Comparison of ENCODE assay signal across 28 cellular contexts in genomic region chr1:31883357-31883942, GRCh38.
"Had no signal": no experiment of that assay in that cellular context is flagged by ENCODE, and none has a peak within 500 bp of the region (broad histone marks: within the 10 kb centered on the region; RNA-seq: fewer than 3 reads in every experiment).

No MANE protein-coding gene starts in this region.

- H3K27me3 ChIP-seq: brain microvascular endothelial cell, SJSA1 had no signal

- H3K36me3 ChIP-seq: brain microvascular endothelial cell, SJSA1 had no signal

- ATAC-seq: activated T-cell treated with anti-CD3 and anti-CD28 coated beads, Interleukin-2, amount 50 U/mL, for 4 hours; WTC11 had no signal

- H3K27ac ChIP-seq: brain microvascular endothelial cell, PC-9, SJSA1 had no signal

- H3K27ac Mint-ChIP-seq: activated CD4-positive, alpha-beta memory T cell treated with anti-CD3 and anti-CD28 coated beads for 36 hours; activated naive CD8-positive, alpha-beta T cell treated with anti-CD3 and anti-CD28 coated beads for 36 hours; activated T-helper 1 cell treated with anti-CD3 and anti-CD28 coated beads, Interleukin-12 subunit alpha, Interleukin-12 subunit beta, Interleukin-2, Interleukin-4 antibody, amounts not matched to agents 30 ng/mL and 10 ng/mL and 1 ng/mL, durations not matched to agents 14 hours and 24 hours and 36 hours; T-helper 1 cell treated with Interleukin-12 subunit alpha and Interleukin-12 subunit beta and Interleukin-4 antibody, amounts not matched to agents 30 μg/mL and 1 μg/mL, for 36 hours; T-helper 2 cell treated with Interferon-gamma antibody and Interleukin-4, amounts not matched to agents 5 μg/mL and 100 μg/mL, for 36 hours; WTC11 had no signal

- H3K9me3 Mint-ChIP-seq: activated CD4-positive, alpha-beta memory T cell treated with anti-CD3 and anti-CD28 coated beads for 36 hours; activated naive CD8-positive, alpha-beta T cell treated with anti-CD3 and anti-CD28 coated beads for 36 hours; activated T-cell treated with anti-CD3 and anti-CD28 coated beads, Interleukin-2, amount 50 U/mL, for 4 hours; activated T-helper 1 cell treated with anti-CD3 and anti-CD28 coated beads, Interleukin-12 subunit alpha, Interleukin-12 subunit beta, Interleukin-2, Interleukin-4 antibody, amounts not matched to agents 30 ng/mL and 10 ng/mL and 1 ng/mL, durations not matched to agents 14 hours and 24 hours and 36 hours; central memory CD8-positive, alpha-beta T cell; T-helper 1 cell treated with Interleukin-12 subunit alpha and Interleukin-12 subunit beta and Interleukin-4 antibody, amounts not matched to agents 30 μg/mL and 1 μg/mL, for 36 hours; T-helper 2 cell treated with Interferon-gamma antibody and Interleukin-4, amounts not matched to agents 5 μg/mL and 100 μg/mL, for 36 hours; WTC11 had no signal

- H3K36me3 Mint-ChIP-seq: activated CD4-positive, alpha-beta memory T cell treated with anti-CD3 and anti-CD28 coated beads for 36 hours; WTC11 had no signal

- H3K4me2 ChIP-seq: PC-9, SK-N-SH had no signal

- H3K9me3 ChIP-seq: SJSA1, SK-N-SH had no signal

- H3K4me3 ChIP-seq: PC-9, SJSA1 had no signal

- H3K27me3 Mint-ChIP-seq: activated CD4-positive, alpha-beta memory T cell treated with anti-CD3 and anti-CD28 coated beads for 36 hours; activated naive CD8-positive, alpha-beta T cell treated with anti-CD3 and anti-CD28 coated beads for 36 hours; central memory CD8-positive, alpha-beta T cell had no signal

- H3K9ac ChIP-seq: SK-N-SH had no signal

- H3K4me3 Mint-ChIP-seq: activated CD4-positive, alpha-beta memory T cell treated with anti-CD3 and anti-CD28 coated beads for 36 hours; activated naive CD8-positive, alpha-beta T cell treated with anti-CD3 and anti-CD28 coated beads for 36 hours; activated T-cell treated with anti-CD3 and anti-CD28 coated beads, Interleukin-2, amount 50 U/mL, for 4 hours; activated T-helper 1 cell treated with anti-CD3 and anti-CD28 coated beads, Interleukin-12 subunit alpha, Interleukin-12 subunit beta, Interleukin-2, Interleukin-4 antibody, amounts not matched to agents 30 ng/mL and 10 ng/mL and 1 ng/mL, durations not matched to agents 14 hours and 24 hours and 36 hours; central memory CD8-positive, alpha-beta T cell; T-helper 1 cell treated with Interleukin-12 subunit alpha and Interleukin-12 subunit beta and Interleukin-4 antibody, amounts not matched to agents 30 μg/mL and 1 μg/mL, for 36 hours; T-helper 2 cell treated with Interferon-gamma antibody and Interleukin-4, amounts not matched to agents 5 μg/mL and 100 μg/mL, for 36 hours; WTC11 had no signal

- H2AFZ ChIP-seq: PC-9 had no signal

- H3K4me1 ChIP-seq: SJSA1 had no signal

- DNase-seq: activated CD4-positive, alpha-beta memory T cell treated with anti-CD3 and anti-CD28 coated beads for 36 hours; activated CD4-positive, alpha-beta T cell treated with anti-CD3 and anti-CD28 coated beads for 4 hours; activated CD4-positive, alpha-beta T cell treated with anti-CD3 and anti-CD28 coated beads, Interleukin-2, amount 50 U/mL, for 1 hour; activated CD4-positive, CD25-positive, alpha-beta regulatory T cell treated with anti-CD3 and anti-CD28 coated beads, Interleukin-2, amount 50 U/mL, for 72 hours; activated CD8-positive, alpha-beta memory T cell treated with anti-CD3 and anti-CD28 coated beads, Interleukin-2, amount 50 U/mL, for 4 hours; activated gamma-delta T cell treated with Interleukin-2 at 50 U/mL for 16 hours; activated naive CD4-positive, alpha-beta T cell treated with anti-CD3 and anti-CD28 coated beads, Interleukin-2, amount 50 U/mL, for 16 hours; activated naive CD8-positive, alpha-beta T cell treated with anti-CD3 and anti-CD28 coated beads for 36 hours; activated T-cell treated with anti-CD3 and anti-CD28 coated beads for 4 hours; activated T-cell treated with anti-CD3 and anti-CD28 coated beads, Interleukin-2, amount 50 U/mL, for 4 hours; amniotic stem cell; aorta; brain microvascular endothelial cell; NCI-H1092 treated with DMSO at 0.1 percent for 48 hours; NCI-H1417 treated with DMSO at 0.1 percent for 48 hours; NCI-H187 treated with DMSO at 0.1 percent for 48 hours; NCI-H2081 treated with DMSO at 0.1 percent for 48 hours; NCI-H345; NCI-H524 treated with DMSO at 0.1 percent for 48 hours; PC-9; SHP77 treated with DMSO at 0.1 percent for 48 hours; SK-N-SH had no signal
